In the genomic region with DNA sequence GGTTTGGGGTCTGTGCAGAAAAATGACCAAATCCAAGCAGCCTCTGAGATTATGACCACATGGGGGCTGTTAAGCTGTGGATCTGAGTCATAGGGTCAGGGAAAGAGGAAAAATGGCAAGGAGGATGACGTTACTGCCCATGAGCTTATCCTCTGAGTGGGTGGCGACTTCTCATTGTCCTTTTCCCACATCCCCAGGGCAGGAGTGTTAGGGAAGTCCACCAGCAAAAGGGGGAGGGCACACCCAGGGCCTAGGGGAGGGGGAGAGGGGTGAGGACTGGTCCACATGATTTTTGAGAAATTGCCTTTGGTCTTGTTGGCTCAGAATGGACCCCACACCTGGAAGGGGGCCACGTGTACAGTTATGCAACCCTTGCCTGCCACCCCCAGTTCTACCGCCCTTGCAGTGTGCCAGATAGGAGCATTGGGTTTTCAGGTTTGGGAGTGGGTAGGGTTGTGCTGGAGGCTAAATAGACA, we compare ENCODE assay signal across 11 cellular contexts. TPM values are rescaled to one million over a fixed set of nuclear protein-coding genes. Genes with fewer than 3 reads are reported as not detected.
DNase-seq lines count a peak whose midpoint lies in the region; ATAC-seq and TF ChIP-seq lines count a peak whose summit lies in the region.
"Had no signal": no experiment of that assay in that cellular context is flagged by ENCODE, and none has a peak within 500 bp of the region (broad histone marks: within the 10 kb centered on the region; RNA-seq: fewer than 3 reads in every experiment).

No MANE protein-coding gene starts in this region.

- H3K4me3 ChIP-seq in WERI-Rb-1 (ENCODE audit: low read depth, low read length) = no peak overlapping the region
- no peak overlapping the region for H3K4me3 ChIP-seq in sigmoid colon
- H3K4me3 ChIP-seq in mucosa of descending colon = no peak overlapping the region
- H3K4me3 ChIP-seq: Peyer's patch had no signal

- intact Hi-C loops in sigmoid colon (cut with DNase I) (no loop called here), mucosa of descending colon (cut with DNase I, micrococcal nuclease) (loop anchor here in 1 of 2 donors (10.0 kb wide), 1 partner anchor 52 kb away; the partner anchor contains the start of gene NPTN)

- H3K4me3 Mint-ChIP-seq in stimulated activated naive CD8-positive, alpha-beta T cell treated with anti-CD3 and anti-CD28 coated beads, Interleukin-15, amount 100 ng/mL, for 72 hours = no peak overlapping the region

- H3K9me3 Mint-ChIP-seq in stimulated activated naive CD8-positive, alpha-beta T cell treated with anti-CD3 and anti-CD28 coated beads, Interleukin-15, amount 100 ng/mL, for 72 hours = no peaks in the 10 kb centered on the region

- H3K4me1 ChIP-seq in foreskin keratinocyte = peaks cover 39% of the 10 kb centered on the region
- H3K4me1 ChIP-seq in sigmoid colon = peaks cover 0 to 66% (median 62%) of the 10 kb centered on the region in 4 donors
- H3K4me1 ChIP-seq in mucosa of descending colon (ENCODE audit: low read depth) = peaks cover 11% of the 10 kb centered on the region

- H3K27me3 ChIP-seq in WERI-Rb-1 (ENCODE audit: insufficient read depth, low read depth, severe bottlenecking) = no peaks in the 10 kb centered on the region
- no peaks in the 10 kb centered on the region for H3K27me3 ChIP-seq in foreskin keratinocyte
- H3K27me3 ChIP-seq in sigmoid colon = no peaks in the 10 kb centered on the region
- H3K27me3 ChIP-seq: Peyer's patch had no signal

- H3K27ac ChIP-seq in WERI-Rb-1 (no peak overlapping the region), foreskin keratinocyte (no peak overlapping the region), sigmoid colon (peak overlapping the region in 2 of 4 donors; percentile 45 to 95)
- H3K27ac ChIP-seq: KMS-11 had no signal

- H3K9me3 ChIP-seq in WERI-Rb-1 (ENCODE audit: severe bottlenecking) (no peaks in the 10 kb centered on the region), sigmoid colon (no peaks in the 10 kb centered on the region), mucosa of descending colon (no peaks in the 10 kb centered on the region)
- H3K9me3 ChIP-seq: Peyer's patch, upper lobe of left lung had no signal

- no peak for TF ChIP-seq EP300 in sigmoid colon (IDR thresholded peaks at IDR 0.05)

- no peak for TF ChIP-seq POLR2A in sigmoid colon (IDR thresholded peaks at IDR 0.05)

- DNase-seq in H4 (ENCODE audit: low spot score) (peak; percentile 81), WERI-Rb-1 (peak; percentile 33), foreskin keratinocyte (peak in 1 of 2 donors; percentile 46), sigmoid colon (peak; percentile 61), mucosa of descending colon (no peak), DMS153 (lab: John Stamatoyannopoulos, UW) (no peak)
- DNase-seq in stimulated activated naive CD8-positive, alpha-beta T cell treated with anti-CD3 and anti-CD28 coated beads, Interleukin-15, amount 100 ng/mL, for 72 hours = no peak

- TF ChIP-seq CTCF in WERI-Rb-1 (IDR thresholded peaks at IDR 0.05; ENCODE audit: low read depth, low read length) (no peak), foreskin keratinocyte (conservative IDR thresholded peaks at IDR 0.05) (no peak), sigmoid colon (IDR thresholded peaks at IDR 0.05) (no peak), mucosa of descending colon (IDR thresholded peaks at IDR 0.05) (no peak)

- WGBS in sigmoid colon, 2 donors = 68 to 76% methylated on average over 4 of the region's 4 CpGs

- H3K36me3 ChIP-seq in WERI-Rb-1 = peaks cover 4% of the 10 kb centered on the region
- no peaks in the 10 kb centered on the region for H3K36me3 ChIP-seq in sigmoid colon
- H3K36me3 ChIP-seq in mucosa of descending colon (ENCODE audit: low read depth) = no peaks in the 10 kb centered on the region
- H3K36me3 ChIP-seq: Peyer's patch, upper lobe of left lung had no signal

- H3K4me1 Mint-ChIP-seq in stimulated activated naive CD8-positive, alpha-beta T cell treated with anti-CD3 and anti-CD28 coated beads, Interleukin-15, amount 100 ng/mL, for 72 hours = peaks cover 21% of the 10 kb centered on the region

- peaks cover 65% of the 10 kb centered on the region for H3K27me3 Mint-ChIP-seq in stimulated activated naive CD8-positive, alpha-beta T cell treated with anti-CD3 and anti-CD28 coated beads, Interleukin-15, amount 100 ng/mL, for 72 hours

- ATAC-seq in foreskin keratinocyte (peak; percentile 8), mucosa of descending colon (no peak), HG03196 (IDR thresholded peaks at IDR 0.05; ENCODE audit: unreplicated experiment) (no peak)
- no peak for ATAC-seq in stimulated activated naive CD8-positive, alpha-beta T cell treated with anti-CD3 and anti-CD28 coated beads, Interleukin-15, amount 100 ng/mL, for 72 hours

- no peak overlapping the region for H3K27ac Mint-ChIP-seq in stimulated activated naive CD8-positive, alpha-beta T cell treated with anti-CD3 and anti-CD28 coated beads, Interleukin-15, amount 100 ng/mL, for 72 hours

RNA-seq across cellular contexts. Expression of gene CD276, which starts 2.6 kb away (rescaled TPM):
- total RNA-seq in H4 (2014; rRNA removed; shearing (Covaris generic)) = 62.2 and 80.7 TPM in 2 replicates
- 107 and 126 TPM in 2 replicates for total RNA-seq in foreskin keratinocyte
- polyA plus RNA-seq in foreskin keratinocyte = 118 and 129 TPM in 2 replicates
- 10 to 100 TPM; 20.4 to 59.8 (median 36.7) TPM for total RNA-seq in sigmoid colon
- polyA plus RNA-seq in sigmoid colon = 10 to 100 TPM; 15.7 to 38.6 (median 16.8) TPM
- total RNA-seq in mucosa of descending colon = 10 to 100 TPM; 26.2 to 39.2 (median 29.9) TPM

RNA-seq across cellular contexts. Expression of gene NPTN, which starts 53.6 kb away (rescaled TPM):
- 178 and 199 TPM in 2 replicates for total RNA-seq in H4 (2014; rRNA removed; shearing (Covaris generic))
- 174 and 184 TPM in 2 replicates for total RNA-seq in foreskin keratinocyte
- polyA plus RNA-seq in foreskin keratinocyte = 65.2 and 89.3 TPM in 2 replicates
- 100 to 1,000 TPM; 216 to 320 (median 299) TPM for total RNA-seq in sigmoid colon
- polyA plus RNA-seq in sigmoid colon = 10 to 100 TPM; 40.8 to 98.6 (median 42.5) TPM
- 100 to 1,000 TPM; 157 to 200 (median 168) TPM for total RNA-seq in mucosa of descending colon

Comparison
In these comparisons a context has a peak if more than half of its experiments do, and no peak if none do; other contexts are left out.
1. DNase-seq: peak in H4 (single experiment), WERI-Rb-1 (single experiment) and sigmoid colon (single experiment); none in mucosa of descending colon (0 of 3), DMS153 (single experiment) and stimulated activated naive CD8-positive, alpha-beta T cell treated with anti-CD3 and anti-CD28 coated beads, Interleukin-15, amount 100 ng/mL, for 72 hours (0 of 2).